In genomic region chr7:101667959-101668358, GRCh38 we compare ENCODE assay signal across 36 cellular contexts. TPM values are rescaled to one million over a fixed set of nuclear protein-coding genes. Genes with fewer than 3 reads are reported as not detected.
"Had no signal": no experiment of that assay in that cellular context is flagged by ENCODE, and none has a peak within 500 bp of the region (broad histone marks: within the 10 kb centered on the region; RNA-seq: fewer than 3 reads in every experiment).

No MANE protein-coding gene starts in this region.

- H3K4me3 ChIP-seq: left lung, lower lobe of right lung, neural progenitor cell, ovary, prostate gland, skin epidermis, suprapubic skin, thoracic aorta, tibial artery, uterus had no signal

- H3K9me3 Mint-ChIP-seq: immature natural killer cell, natural killer cell had no signal

- H3K4me1 ChIP-seq: left lung, lower lobe of right lung, prostate gland, suprapubic skin, uterus had no signal

- H3K9ac ChIP-seq: neural progenitor cell had no signal

- H3K27ac ChIP-seq: left lung, lower lobe of right lung, neural progenitor cell, neutrophil, ovary, prostate gland, skin epidermis, suprapubic skin, thoracic aorta, tibial artery, uterus had no signal

- H3K4me1 Mint-ChIP-seq: immature natural killer cell; naive B cell; natural killer cell; stimulated activated naive B cell treated with anti-CD40 and anti-IgM and Interleukin-4, amounts not matched to agents 10 μg/mL and 1 μg/mL and 100 μg/mL, for 72 hours had no signal

- H3K9me3 ChIP-seq: left lung, lower lobe of right lung, neutrophil, ovary, prostate gland, suprapubic skin, thoracic aorta, uterus had no signal

- H3K4me2 ChIP-seq: neural progenitor cell had no signal

- H3K36me3 Mint-ChIP-seq: immature natural killer cell, natural killer cell, neural progenitor cell had no signal

- DNase-seq: hypothalamus; immature natural killer cell; kidney; left colon; left lung; lower lobe of right lung; mammary epithelial cell; mesenchymal stem cell; naive B cell; natural killer cell; nephron progenitor cell; occipital lobe; ovary; retina; stimulated activated CD4-positive, alpha-beta T cell treated with anti-CD3 and anti-CD28 coated beads, Interleukin-12 subunit alpha, Interleukin-12 subunit beta, amount 100 ng/mL, for 4 hours; stimulated activated CD4-positive, alpha-beta T cell treated with anti-CD3 and anti-CD28 coated beads, Interleukin-15, amount 100 ng/mL, for 24 hours; stimulated activated CD4-positive, alpha-beta T cell treated with anti-CD3 and anti-CD28 coated beads, Interleukin-2, amount 100 ng/mL, for 24 hours; stimulated activated CD4-positive, alpha-beta T cell treated with anti-CD3 and anti-CD28 coated beads, Interleukin-4, amount 100 ng/mL, for 1 hour; stimulated activated naive B cell treated with anti-CD40 and anti-IgM and Interleukin-4, amounts not matched to agents 10 μg/mL and 1 μg/mL and 100 μg/mL, for 72 hours; stimulated activated naive CD8-positive, alpha-beta T cell treated with anti-CD3 and anti-CD28 coated beads, Interleukin-15, Interleukin-2, amounts not matched to agents 100 U/mL and 50 U/mL, for 24 hours; tibial artery; trophoblast cell; uterus had no signal

- H3K27me3 ChIP-seq: left lung, neural progenitor cell, neutrophil, ovary, uterus had no signal

- H3K4me3 Mint-ChIP-seq: immature natural killer cell; mesothelial cell of epicardium; naive B cell; natural killer cell; nephron progenitor cell; neural progenitor cell; stimulated activated naive B cell treated with anti-CD40 and anti-IgM and Interleukin-4, amounts not matched to agents 10 μg/mL and 1 μg/mL and 100 μg/mL, for 72 hours had no signal

- ATAC-seq: left colon; left lung; lower lobe of right lung; natural killer cell; right cardiac atrium; sciatic nerve; stimulated activated naive B cell treated with anti-CD40 and anti-IgM and Interleukin-4, amounts not matched to agents 10 μg/mL and 1 μg/mL and 100 μg/mL, for 72 hours; stimulated activated naive CD8-positive, alpha-beta T cell treated with anti-CD3 and anti-CD28 coated beads, Interleukin-15, Interleukin-2, amounts not matched to agents 100 U/mL and 50 U/mL, for 24 hours had no signal

- H3K36me3 ChIP-seq: left lung, lower lobe of right lung, neural progenitor cell, neutrophil, ovary, prostate gland, suprapubic skin, thoracic aorta, tibial artery, uterus had no signal

- H3K27ac Mint-ChIP-seq: immature natural killer cell; mesothelial cell of epicardium; naive B cell; natural killer cell; stimulated activated naive B cell treated with anti-CD40 and anti-IgM and Interleukin-4, amounts not matched to agents 10 μg/mL and 1 μg/mL and 100 μg/mL, for 72 hours had no signal

RNA-seq across cellular contexts. Expression of gene MYL10, which starts 38.9 kb away (rescaled TPM):
- total RNA-seq: kidney, left colon, left lung, liver, lower lobe of right lung, mammary epithelial cell, mesothelial cell of epicardium, mononuclear cell, natural killer cell, occipital lobe, ovary, prostate gland, right cardiac atrium, sciatic nerve, subcutaneous adipose tissue, suprapubic skin, thoracic aorta, ureter, uterus had no signal
- polyA plus RNA-seq: immature natural killer cell, liver, mammary epithelial cell, ovary, right cardiac atrium had no signal
